In genomic region chr12:96399919-96400630, GRCh38 we compare ENCODE assay signal across 8 cellular contexts. TPM values are rescaled to one million over a fixed set of nuclear protein-coding genes. Genes with fewer than 3 reads are reported as not detected.
DNase-seq lines count a peak whose midpoint lies in the region; ATAC-seq and TF ChIP-seq lines count a peak whose summit lies in the region.

CDK17 (minus strand) TSS chr12:96400439; CDS start chr12:96334836, 65,603 bp downstream.

- peak in 1 of 2 donors; percentile 64 for TF ChIP-seq POLR2A in heart left ventricle (IDR thresholded peaks at IDR 0.05)
- peak in 3 of 4 donors; percentile 52 to 88 (median 84) for TF ChIP-seq POLR2A in upper lobe of left lung (IDR thresholded peaks at IDR 0.05)

- no peak for TF ChIP-seq EP300 in upper lobe of left lung (IDR thresholded peaks at IDR 0.05)

- H3K9me3 ChIP-seq in adipocyte (ENCODE audit: control insufficient read depth, low read length) (no peaks in the 10 kb centered on the region), heart left ventricle (no peaks in the 10 kb centered on the region), upper lobe of left lung (no peaks in the 10 kb centered on the region)

- intact Hi-C loops in heart left ventricle (cut with DNase I) = loop anchor here (2.0 to 10.0 kb wide), 25 partner anchors 38 to 365 kb away; partner anchors contain the start of genes CFAP54 (in 1 of the 10) and LTA4H (in 1 of the 10)
- intact Hi-C loops in posterior vena cava (cut with DNase I) = loop anchor here (5.0 to 10.0 kb wide), 3 partner anchors 158 to 335 kb away; no protein-coding TSS in a partner anchor

- peak within 1 kb of the TSS; percentile 97 for H3K9ac ChIP-seq in adipocyte (ENCODE audit: low read length)

- no peaks in the 10 kb centered on the region for H3K36me3 ChIP-seq in adipocyte (ENCODE audit: control insufficient read depth, insufficient read depth, low read length, severe bottlenecking)
- no peaks in the 10 kb centered on the region for H3K36me3 ChIP-seq in heart left ventricle
- H3K36me3 ChIP-seq in upper lobe of left lung = no peaks in the 10 kb centered on the region

- H3K27me3 ChIP-seq in adipocyte (replicated peaks; ENCODE audit: control insufficient read depth, insufficient read depth, low read length) (no peaks in the 10 kb centered on the region), heart left ventricle (no peaks in the 10 kb centered on the region), upper lobe of left lung (no peaks in the 10 kb centered on the region)

- H3K4me3 ChIP-seq in adipocyte (ENCODE audit: low read length) = peak within 1 kb of the TSS; percentile 96
- H3K4me3 ChIP-seq in heart left ventricle = peak within 1 kb of the TSS; percentile 59 to 98 (median 88)
- H3K4me3 ChIP-seq in upper lobe of left lung = peak within 1 kb of the TSS; percentile 74 to 92 (median 87)

- peak within 1 kb of the TSS; percentile 97 to 100 (median 99) for H3K27ac ChIP-seq in heart left ventricle
- peak within 1 kb of the TSS; percentile 97 to 100 (median 100) for H3K27ac ChIP-seq in upper lobe of left lung

- 0 to 1% (median 1%) methylated on average over 46 to 112 of the region's 112 CpGs for WGBS in heart left ventricle, 4 donors
- 0% methylated on average over 14 of the region's 112 CpGs; no CpG with 5 or more reads in 1 of the 2 donors for WGBS in upper lobe of left lung, 2 donors

- DNase-seq in NCI-H1417 (lab: John Stamatoyannopoulos, UW) (peak; percentile 88 to 98 (median 94)), T follicular helper cell (ENCODE audit: low read depth) (peak; percentile 87), adipocyte (ENCODE audit: low read depth) (peak; percentile 93), heart left ventricle (peak; percentile 83 to 92 (median 86)), posterior vena cava (ENCODE audit: low spot score) (peak; percentile 95), upper lobe of left lung (peak; percentile 85 to 96)

- H3K4me1 ChIP-seq in adipocyte (ENCODE audit: control insufficient read depth, insufficient read depth, low read length) = peaks cover 26% of the 10 kb centered on the region
- peaks cover 5 to 44% (median 25%) of the 10 kb centered on the region in 12 donors for H3K4me1 ChIP-seq in heart left ventricle
- H3K4me1 ChIP-seq in upper lobe of left lung = peaks cover 14 to 37% (median 23%) of the 10 kb centered on the region in 4 donors

- ATAC-seq in HG02759 (IDR thresholded peaks at IDR 0.05; ENCODE audit: unreplicated experiment) = peak; percentile 58
- peak; percentile 65 to 93 (median 86) for ATAC-seq in heart left ventricle
- peak; percentile 93 to 94 for ATAC-seq in upper lobe of left lung (ENCODE audit: low FRiP score in 2 of 2)

- TF ChIP-seq CTCF in GM12874 (IDR thresholded peaks at IDR 0.05; ENCODE audit: insufficient read depth, low read depth, low read length) (peak; percentile 62), heart left ventricle (IDR thresholded peaks at IDR 0.05) (peak; percentile 15 to 78 (median 56)), upper lobe of left lung (IDR thresholded peaks at IDR 0.05) (peak; percentile 57 to 88 (median 66))

RNA-seq across cellular contexts. Expression of gene CDK17, which starts in this region (rescaled TPM):
- 10 to 100 TPM; 14.3 to 31.7 (median 23.1) TPM for total RNA-seq in heart left ventricle
- polyA plus RNA-seq in heart left ventricle = 10 to 100 TPM in 1 of 2 donors, 1 to 10 TPM in 1; 6.7 to 14.5 TPM
- 10 to 100 TPM; 46.4 to 50.1 TPM for total RNA-seq in posterior vena cava
- total RNA-seq in upper lobe of left lung = 10 to 100 TPM; 31.5 to 71.8 (median 42.5) TPM

Comparison
In these comparisons a context has a peak if more than half of its experiments do, and no peak if none do; other contexts are left out.
1. Peak in every context shown above with its lines: DNase-seq, ATAC-seq, H3K4me3 ChIP-seq and H3K27ac ChIP-seq.